Comparison of ENCODE assay signal across 15 cellular contexts in the genomic region with DNA sequence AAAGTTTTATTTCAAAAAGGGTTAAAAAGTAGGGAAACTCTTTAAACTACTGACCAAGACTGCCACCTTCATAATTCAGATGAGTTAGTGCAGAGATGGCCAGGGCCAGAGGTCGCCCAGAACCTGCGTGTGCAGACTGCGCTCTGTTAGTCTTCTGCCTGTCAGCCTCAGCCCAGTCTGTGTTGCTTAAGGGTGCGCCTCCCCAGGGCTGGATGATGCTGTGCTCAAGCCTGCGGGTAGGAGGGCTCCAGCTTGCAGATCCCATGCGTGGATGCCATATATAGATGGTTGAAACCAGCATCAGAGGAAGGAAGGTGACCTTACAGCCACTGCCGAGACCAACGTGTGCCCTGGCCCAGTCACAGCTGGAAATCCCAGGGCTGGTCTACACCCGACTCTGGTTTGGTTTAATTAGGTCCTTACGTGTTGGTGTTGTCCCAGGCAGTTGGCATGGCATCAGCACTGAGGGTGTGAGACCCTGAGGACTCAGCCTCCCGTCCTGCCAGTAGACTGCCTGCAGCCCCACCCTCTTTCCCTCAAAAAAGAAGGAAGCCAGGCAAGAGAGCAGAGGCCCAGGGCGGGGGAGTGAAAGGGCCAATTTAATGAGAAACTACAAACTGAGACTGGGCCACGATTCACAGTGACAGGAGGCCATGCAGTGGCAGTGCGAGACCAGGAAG. TPM values are rescaled to one million over a fixed set of nuclear protein-coding genes. Genes with fewer than 3 reads are reported as not detected.
DNase-seq lines count a peak whose midpoint lies in the region; ATAC-seq and TF ChIP-seq lines count a peak whose summit lies in the region.
"Had no signal": no experiment of that assay in that cellular context is flagged by ENCODE, and none has a peak within 500 bp of the region (broad histone marks: within the 10 kb centered on the region; RNA-seq: fewer than 3 reads in every experiment).

No MANE protein-coding gene starts in this region.

- H2AFZ ChIP-seq in osteoblast (ENCODE audit: low read length) = no peak overlapping the region

- ATAC-seq in HG03439 (IDR thresholded peaks at IDR 0.05; ENCODE audit: unreplicated experiment) (no peak), GM21390 (IDR thresholded peaks at IDR 0.05; ENCODE audit: unreplicated experiment) (no peak)

- peaks cover 31% of the 10 kb centered on the region for H3K4me1 Mint-ChIP-seq in T-helper 2 cell treated with Interferon-gamma antibody and Interleukin-4, amounts not matched to agents 5 μg/mL and 100 μg/mL, for 36 hours (ENCODE audit: low read depth)

- H3K36me3 ChIP-seq in osteoblast (ENCODE audit: insufficient read depth, low read length) = peaks cover 53% of the 10 kb centered on the region

- no peaks in the 10 kb centered on the region for H3K9me3 ChIP-seq in osteoblast (ENCODE audit: low read depth, low read length)
- H3K9me3 ChIP-seq: testis had no signal

- no peaks in the 10 kb centered on the region for H3K27me3 Mint-ChIP-seq in T-helper 2 cell treated with Interferon-gamma antibody and Interleukin-4, amounts not matched to agents 5 μg/mL and 100 μg/mL, for 36 hours (ENCODE audit: low read depth)
- H3K27me3 Mint-ChIP-seq: activated B cell treated with CpG ODN at 0.5 μM for 24 hours had no signal

- no peaks in the 10 kb centered on the region for H3K4me1 ChIP-seq in osteoblast (ENCODE audit: insufficient read depth, low read length)

- H3K27ac Mint-ChIP-seq in T-helper 2 cell treated with Interferon-gamma antibody and Interleukin-4, amounts not matched to agents 5 μg/mL and 100 μg/mL, for 36 hours = peak overlapping the region; percentile 62
- H3K27ac Mint-ChIP-seq: activated B cell treated with CpG ODN at 0.5 μM for 24 hours had no signal

- peak overlapping the region; percentile 52 for H3K27ac ChIP-seq in epithelial cell of prostate
- no peak overlapping the region for H3K27ac ChIP-seq in osteoblast (ENCODE audit: low read depth, low read length)
- H3K27ac ChIP-seq: testis had no signal

- H3K4me3 ChIP-seq in osteoblast (ENCODE audit: insufficient read depth, low read length) = no peak overlapping the region
- H3K4me3 ChIP-seq: testis had no signal

- H3K36me3 Mint-ChIP-seq in T-helper 2 cell treated with Interferon-gamma antibody and Interleukin-4, amounts not matched to agents 5 μg/mL and 100 μg/mL, for 36 hours (ENCODE audit: low read depth) = peaks cover 58% of the 10 kb centered on the region

- H4K20me1 ChIP-seq in osteoblast (ENCODE audit: insufficient read depth, low read length) = peaks cover 15% of the 10 kb centered on the region

- peaks cover 5% of the 10 kb centered on the region for H3K79me2 ChIP-seq in osteoblast (ENCODE audit: insufficient read depth, low read length)

- no peak for DNase-seq in T-helper 2 cell treated with Interferon-gamma antibody and Interleukin-4, amounts not matched to agents 5 μg/mL and 100 μg/mL, for 36 hours (ENCODE audit: low spot score)
- DNase-seq in T-helper 2 cell (no peak), NOMO-1 treated with DMSO at 0.1 percent for 48 hours (lab: John Stamatoyannopoulos, UW; ENCODE audit: unreplicated experiment) (peak; percentile 34), epithelial cell of prostate (ENCODE audit: low read depth, low spot score) (no peak), osteoblast (ENCODE audit: insufficient read length, low spot score, missing footprints) (peak; percentile 31), activated gamma-delta T cell (lab: John Stamatoyannopoulos, UW) (no peak)
- DNase-seq: activated B cell treated with CpG ODN at 0.5 μM for 24 hours had no signal

- no peaks in the 10 kb centered on the region for H3K27me3 ChIP-seq in osteoblast (ENCODE audit: insufficient read depth, low read length)
- H3K27me3 ChIP-seq: testis had no signal

- no peak for TF ChIP-seq CTCF in osteoblast (IDR thresholded peaks at IDR 0.05; ENCODE audit: extremely low read depth, low read depth, low read length)

- no peaks in the 10 kb centered on the region for H3K9me3 Mint-ChIP-seq in T-helper 2 cell treated with Interferon-gamma antibody and Interleukin-4, amounts not matched to agents 5 μg/mL and 100 μg/mL, for 36 hours
- H3K9me3 Mint-ChIP-seq: activated B cell treated with CpG ODN at 0.5 μM for 24 hours had no signal

- H3K4me2 ChIP-seq in osteoblast (ENCODE audit: insufficient read depth, low read length) = no peak overlapping the region

- H3K4me3 Mint-ChIP-seq in T-helper 2 cell treated with Interferon-gamma antibody and Interleukin-4, amounts not matched to agents 5 μg/mL and 100 μg/mL, for 36 hours = no peak overlapping the region
- H3K4me3 Mint-ChIP-seq: activated B cell treated with CpG ODN at 0.5 μM for 24 hours had no signal

RNA-seq across cellular contexts. Expression of a gene that starts 27.7 kb away (rescaled TPM):
- total RNA-seq in osteoblast = 10.5 and 13.6 TPM in 2 replicates

RNA-seq across cellular contexts. Expression of a gene that starts 34.7 kb away (rescaled TPM):
- 39.4 and 44.5 TPM in 2 replicates for total RNA-seq in osteoblast

RNA-seq across cellular contexts. Expression of a gene that starts 36.5 kb away (rescaled TPM):
- 71.0 and 90.5 TPM in 2 replicates for total RNA-seq in osteoblast

RNA-seq across cellular contexts. Expression of a gene that starts 45.3 kb away (rescaled TPM):
- total RNA-seq in osteoblast = under 0.01 TPM in 1 of 2 replicates, not detected in the other
- total RNA-seq: A172, Calu3, epithelial cell of proximal tubule, MCF 10A, SK-MEL-5 had no signal

Comparison
In these comparisons a context has a peak if more than half of its experiments do, and no peak if none do; other contexts are left out.
1. DNase-seq: peak in NOMO-1 treated with DMSO at 0.1 percent for 48 hours (single experiment) and osteoblast (single experiment); none in T-helper 2 cell treated with Interferon-gamma antibody and Interleukin-4, amounts not matched to agents 5 μg/mL and 100 μg/mL, for 36 hours (single experiment), T-helper 2 cell (0 of 5), epithelial cell of prostate (single experiment) and activated gamma-delta T cell (single experiment).